26 cellular contexts compared by ENCODE assay signal in the genomic region with DNA sequence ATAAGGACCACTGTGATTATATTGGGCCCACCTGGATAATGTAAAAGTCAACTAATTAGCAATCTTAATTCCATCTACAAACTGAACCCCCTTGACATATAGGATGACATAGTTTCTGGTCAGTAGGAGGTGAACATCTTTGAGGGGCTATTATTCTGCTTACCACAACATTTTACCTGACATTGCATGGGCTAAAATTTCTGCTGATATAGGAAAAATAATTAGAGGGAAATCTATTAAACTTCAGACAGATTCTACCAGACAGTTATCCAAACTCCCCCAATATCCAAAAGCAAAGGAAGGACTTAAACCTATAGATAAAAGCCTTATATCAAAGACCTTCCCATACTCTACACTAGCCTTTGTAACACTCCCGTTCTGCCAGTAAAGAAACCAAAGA.
"Had no signal": no experiment of that assay in that cellular context is flagged by ENCODE, and none has a peak within 500 bp of the region (broad histone marks: within the 10 kb centered on the region; RNA-seq: fewer than 3 reads in every experiment).

No MANE protein-coding gene starts in this region.

- H3K36me3 ChIP-seq: colonic mucosa, esophagus squamous epithelium, gastrocnemius medialis, heart right ventricle, left lung, lower lobe of right lung had no signal

- H3K4me1 ChIP-seq: colonic mucosa, esophagus squamous epithelium, gastrocnemius medialis, heart right ventricle, left lung, lower lobe of right lung had no signal

- H3K27ac ChIP-seq: colonic mucosa, epithelial cell of prostate, esophagus squamous epithelium, gastrocnemius medialis, heart right ventricle, left lung, lower lobe of right lung had no signal

- DNase-seq: colonic mucosa; cortex of kidney; effector CD8-positive, alpha-beta T cell; effector memory CD8-positive, alpha-beta T cell; endodermal cell; erythroblast; esophagus squamous epithelium; foreskin fibroblast; foreskin melanocyte; gastrocnemius medialis; glutamatergic neuron; head of caudate nucleus; heart right ventricle; hippocampal formation; left cardiac atrium; left lung; left ventricle myocardium superior; lower lobe of right lung; mesenchymal stem cell; mucosa of descending colon; naive B cell had no signal

- H3K4me3 ChIP-seq: colonic mucosa, esophagus squamous epithelium, gastrocnemius medialis, heart right ventricle, left lung, lower lobe of right lung, mucosa of descending colon had no signal

- ATAC-seq: effector memory CD8-positive, alpha-beta T cell; esophagus mucosa; gastrocnemius medialis; heart right ventricle; left cardiac atrium; left lung; left ventricle myocardium superior; lower lobe of right lung; mucosa of descending colon had no signal

- H3K27me3 ChIP-seq: colonic mucosa, esophagus squamous epithelium, gastrocnemius medialis had no signal

- H3K9me3 ChIP-seq: colonic mucosa, esophagus squamous epithelium, gastrocnemius medialis, lower lobe of right lung, mucosa of descending colon had no signal

- FAIRE-seq: endometrium, islet of Langerhans, keratinocyte had no signal
